In genomic region chr11:109085708-109086373, GRCh38 we compare ENCODE assay signal across 14 cellular contexts.
DNase-seq lines count a peak whose midpoint lies in the region; ATAC-seq and TF ChIP-seq lines count a peak whose summit lies in the region.
"Had no signal": no experiment of that assay in that cellular context is flagged by ENCODE, and none has a peak within 500 bp of the region (broad histone marks: within the 10 kb centered on the region; RNA-seq: fewer than 3 reads in every experiment).

No MANE protein-coding gene starts in this region.

- H3K4me3 ChIP-seq in right atrium auricular region (no peak overlapping the region), left ventricle myocardium inferior (no peak overlapping the region)
- H3K4me3 ChIP-seq: coronary artery, SJCRH30 had no signal

- intact Hi-C loops in Right ventricle myocardium superior (cut with DNase I) (no loop called here), left ventricle myocardium inferior (cut with micrococcal nuclease) (loop anchor here (10.0 kb wide), 1 partner anchor 61 kb away; no protein-coding TSS in a partner anchor), natural killer cell (cut with micrococcal nuclease) (no loop called here)

- no peaks in the 10 kb centered on the region for H3K4me1 Mint-ChIP-seq in natural killer cell

- POLR2A ChIA-PET in HEK293T (lab: Yijun Ruan, JAX): no interaction called here

- peaks cover 2 to 3% of the 10 kb centered on the region in 2 donors for H3K9me3 Mint-ChIP-seq in natural killer cell
- H3K9me3 Mint-ChIP-seq: activated naive CD4-positive, alpha-beta T cell treated with anti-CD3 and anti-CD28 coated beads, Interleukin-2, amount 50 U/mL, for 72 hours had no signal

- peak; percentile 88 for ATAC-seq in Right ventricle myocardium superior (ENCODE audit: poor library complexity)
- ATAC-seq in GM18907 (IDR thresholded peaks at IDR 0.05; ENCODE audit: unreplicated experiment): no peak
- ATAC-seq in natural killer cell: no peak
- no peak for ATAC-seq in HG02571 (IDR thresholded peaks at IDR 0.05; ENCODE audit: unreplicated experiment)
- ATAC-seq: activated naive CD4-positive, alpha-beta T cell treated with anti-CD3 and anti-CD28 coated beads, Interleukin-2, amount 50 U/mL, for 72 hours had no signal

- peak; percentile 47 for DNase-seq in Right ventricle myocardium superior
- no peak for DNase-seq in right atrium auricular region (ENCODE audit: low spot score)
- DNase-seq in amniotic epithelial cell (ENCODE audit: low read depth): peak; percentile 31
- DNase-seq in left ventricle myocardium inferior: peak; percentile 28
- DNase-seq in HEK293T (ENCODE audit: extremely low spot score): no peak
- DNase-seq in natural killer cell: no peak
- DNase-seq: ACHN, DMS53, SJCRH30, trophoblast cell had no signal

- CTCF ChIA-PET in HEK293T (lab: Yijun Ruan, JAX): no interaction called here

- no peaks in the 10 kb centered on the region for H3K27me3 ChIP-seq in right atrium auricular region
- H3K27me3 ChIP-seq in left ventricle myocardium inferior (ENCODE audit: low read depth): no peaks in the 10 kb centered on the region
- H3K27me3 ChIP-seq: SJCRH30 had no signal

- no peaks in the 10 kb centered on the region for H3K36me3 ChIP-seq in right atrium auricular region
- no peaks in the 10 kb centered on the region for H3K36me3 ChIP-seq in left ventricle myocardium inferior
- H3K36me3 ChIP-seq: SJCRH30 had no signal

- H3K27me3 Mint-ChIP-seq in natural killer cell (ENCODE audit: low read depth in 2 of 2): no peaks in the 10 kb centered on the region

- H3K4me1 ChIP-seq in right atrium auricular region: no peaks in the 10 kb centered on the region
- H3K4me1 ChIP-seq in left ventricle myocardium inferior: no peaks in the 10 kb centered on the region
- H3K4me1 ChIP-seq: SJCRH30 had no signal

- TF ChIP-seq CTCF in right atrium auricular region (IDR thresholded peaks at IDR 0.05) (no peak), left ventricle myocardium inferior (IDR thresholded peaks at IDR 0.05; ENCODE audit: borderline replicate concordance) (no peak), natural killer cell (IDR thresholded peaks at IDR 0.05) (no peak)

- H3K36me3 Mint-ChIP-seq in natural killer cell: no peaks in the 10 kb centered on the region
- H3K36me3 Mint-ChIP-seq: activated naive CD4-positive, alpha-beta T cell treated with anti-CD3 and anti-CD28 coated beads, Interleukin-2, amount 50 U/mL, for 72 hours had no signal

- no peak overlapping the region for H3K27ac Mint-ChIP-seq in natural killer cell
- H3K27ac Mint-ChIP-seq: activated naive CD4-positive, alpha-beta T cell treated with anti-CD3 and anti-CD28 coated beads, Interleukin-2, amount 50 U/mL, for 72 hours had no signal

- peaks cover 0 to 13% of the 10 kb centered on the region in 2 donors for H3K9me3 ChIP-seq in right atrium auricular region
- peaks cover 15% of the 10 kb centered on the region for H3K9me3 ChIP-seq in left ventricle myocardium inferior (replicated peaks)
- H3K9me3 ChIP-seq: SJCRH30 had no signal

- H3K27ac ChIP-seq in right atrium auricular region (peak overlapping the region in 1 of 2 donors; percentile 35), left ventricle myocardium inferior (replicated peaks) (peak overlapping the region; percentile 43)
- H3K27ac ChIP-seq: coronary artery, SJCRH30 had no signal

- H3K4me3 Mint-ChIP-seq in natural killer cell: no peak overlapping the region

TF ChIP-seq in HEK293T, 16 proteins besides CTCF, POLR2A, EP300 and RAD21:
- TF ChIP-seq FOXM1 (IDR thresholded peaks at IDR 0.05; ENCODE audit: borderline replicate concordance): no peak
- no peak for TF ChIP-seq CTBP1 (IDR thresholded peaks at IDR 0.05; ENCODE audit: borderline replicate concordance)
- no peak for TF ChIP-seq BHLHE40 (IDR thresholded peaks at IDR 0.05; ENCODE audit: borderline replicate concordance)
- TF ChIP-seq FOXK2 (IDR thresholded peaks at IDR 0.05): no peak
- no peak for TF ChIP-seq LEF1 (IDR thresholded peaks at IDR 0.05; ENCODE audit: borderline replicate concordance)
- no peak for TF ChIP-seq SUZ12 (IDR thresholded peaks at IDR 0.05)
- no peak for TF ChIP-seq ZNF384 (IDR thresholded peaks at IDR 0.05)
- no peak for TF ChIP-seq SP1 (IDR thresholded peaks at IDR 0.05)
- TF ChIP-seq NFRKB (IDR thresholded peaks at IDR 0.05): no peak
TF ChIP-seq in HEK293T: peak in this region for 0.

Comparison
In these comparisons a context has a peak if more than half of its experiments do, and no peak if none do; other contexts are left out.
1. DNase-seq: peak in Right ventricle myocardium superior (single experiment), amniotic epithelial cell (single experiment) and left ventricle myocardium inferior (single experiment); none in right atrium auricular region (single experiment), HEK293T (single experiment) and natural killer cell (single experiment).